In genomic region chr17:56064506-56064905, GRCh38 we compare ENCODE assay signal across 19 cellular contexts.
"Had no signal": no experiment of that assay in that cellular context is flagged by ENCODE, and none has a peak within 500 bp of the region (broad histone marks: within the 10 kb centered on the region; RNA-seq: fewer than 3 reads in every experiment).

No MANE protein-coding gene starts in this region.

- H3K4me1 ChIP-seq: adrenal gland, breast epithelium, heart left ventricle, transverse colon had no signal

- H3K4me3 Mint-ChIP-seq: activated B cell treated with CpG ODN at 0.5 μM for 24 hours; activated CD4-positive, alpha-beta memory T cell treated with anti-CD3 and anti-CD28 coated beads for 36 hours; activated T-helper 1 cell treated with anti-CD3 and anti-CD28 coated beads, Interleukin-12 subunit alpha, Interleukin-12 subunit beta, Interleukin-2, Interleukin-4 antibody, amounts not matched to agents 30 ng/mL and 10 ng/mL and 1 ng/mL, durations not matched to agents 14 hours and 24 hours and 36 hours; nephron progenitor cell; stimulated activated naive CD8-positive, alpha-beta T cell treated with anti-CD3 and anti-CD28 coated beads, Interleukin-15, Interleukin-2, amounts not matched to agents 100 ng/mL and 50 ng/mL, for 24 hours; T-helper 2 cell treated with Interferon-gamma antibody and Interleukin-4, amounts not matched to agents 5 μg/mL and 100 μg/mL, for 36 hours had no signal

- DNase-seq: activated B cell treated with CpG ODN at 0.5 μM for 24 hours; activated CD4-positive, alpha-beta memory T cell treated with anti-CD3 and anti-CD28 coated beads for 36 hours; activated CD4-positive, alpha-beta T cell treated with anti-CD3 and anti-CD28 coated beads for 4 hours; activated gamma-delta T cell treated with Interleukin-2 at 50 U/mL for 16 hours; activated T-cell treated with anti-CD3 and anti-CD28 coated beads for 4 hours; adrenal gland; heart left ventricle; mesenchymal stem cell; nephron progenitor cell; retina; stimulated activated CD4-positive, alpha-beta T cell treated with anti-CD3 and anti-CD28 coated beads, Interleukin-12 subunit alpha, Interleukin-12 subunit beta, amount 100 ng/mL, for 4 hours; stimulated activated CD4-positive, alpha-beta T cell treated with anti-CD3 and anti-CD28 coated beads, Interleukin-1b, Interleukin-23, amount 100 ng/mL, for 48 hours; transverse colon had no signal

- H3K4me1 Mint-ChIP-seq: activated B cell treated with CpG ODN at 0.5 μM for 24 hours had no signal

- H3K27ac ChIP-seq: adrenal gland, breast epithelium, coronary artery, heart left ventricle, transverse colon had no signal

- H3K36me3 Mint-ChIP-seq: activated CD4-positive, alpha-beta memory T cell treated with anti-CD3 and anti-CD28 coated beads for 36 hours had no signal

- H3K4me3 ChIP-seq: adrenal gland, breast epithelium, coronary artery, heart left ventricle, transverse colon had no signal

- H3K27me3 ChIP-seq: adrenal gland, breast epithelium, heart left ventricle, transverse colon had no signal

- H3K27me3 Mint-ChIP-seq: activated B cell treated with CpG ODN at 0.5 μM for 24 hours; stimulated activated naive CD8-positive, alpha-beta T cell treated with anti-CD3 and anti-CD28 coated beads, Interleukin-15, Interleukin-2, amounts not matched to agents 100 ng/mL and 50 ng/mL, for 24 hours had no signal

- H3K36me3 ChIP-seq: adrenal gland, breast epithelium, heart left ventricle, transverse colon had no signal

- H3K9me3 ChIP-seq: adrenal gland, breast epithelium had no signal

- H3K27ac Mint-ChIP-seq: activated B cell treated with CpG ODN at 0.5 μM for 24 hours; activated CD4-positive, alpha-beta memory T cell treated with anti-CD3 and anti-CD28 coated beads for 36 hours; activated naive CD4-positive, alpha-beta T cell treated with anti-CD3 and anti-CD28 coated beads, Interleukin-2, amount 50 U/mL, for 72 hours; activated T-helper 1 cell treated with anti-CD3 and anti-CD28 coated beads, Interleukin-12 subunit alpha, Interleukin-12 subunit beta, Interleukin-2, Interleukin-4 antibody, amounts not matched to agents 30 ng/mL and 10 ng/mL and 1 ng/mL, durations not matched to agents 14 hours and 24 hours and 36 hours; nephron progenitor cell; stimulated activated naive CD8-positive, alpha-beta T cell treated with anti-CD3 and anti-CD28 coated beads, Interleukin-15, Interleukin-2, amounts not matched to agents 100 ng/mL and 50 ng/mL, for 24 hours; T-helper 2 cell treated with Interferon-gamma antibody and Interleukin-4, amounts not matched to agents 5 μg/mL and 100 μg/mL, for 36 hours had no signal
